ENCODE assay signal across 30 cellular contexts in genomic region chr22:29638678-29639077, GRCh38.
"Had no signal": no experiment of that assay in that cellular context is flagged by ENCODE, and none has a peak within 500 bp of the region (broad histone marks: within the 10 kb centered on the region; RNA-seq: fewer than 3 reads in every experiment).

No MANE protein-coding gene starts in this region.

- ATAC-seq: activated CD8-positive, alpha-beta T cell treated with anti-CD3 and anti-CD28 coated beads, Interleukin-2, amount 10 ng/mL, durations not matched to agents 7 days and 5 days; body of pancreas; K562 had no signal

- H3K9me3 Mint-ChIP-seq: activated CD4-positive, alpha-beta T cell treated with anti-CD3 and anti-CD28 coated beads, Interleukin-2, amount 10 ng/mL, durations not matched to agents 24 days and 14 days; activated naive CD4-positive, alpha-beta T cell treated with anti-CD3 and anti-CD28 coated beads for 36 hours; activated naive CD4-positive, alpha-beta T cell treated with anti-CD3 and anti-CD28 coated beads, Interleukin-2, amount 50 U/mL, for 72 hours; activated T-helper 2 cell treated with anti-CD3 and anti-CD28 coated beads, Interferon-gamma antibody, Interleukin-2, Interleukin-4, amounts not matched to agents 10 μg/mL and 5 μg/mL and 100 μg/mL, durations not matched to agents 14 hours and 24 hours and 36 hours had no signal

- H3K27me3 Mint-ChIP-seq: activated CD4-positive, alpha-beta T cell treated with anti-CD3 and anti-CD28 coated beads, Interleukin-2, amount 10 ng/mL, durations not matched to agents 24 days and 14 days had no signal

- DNase-seq: activated CD4-positive, alpha-beta T cell treated with anti-CD3 and anti-CD28 coated beads, Interleukin-2, amount 10 ng/mL, durations not matched to agents 24 days and 14 days; activated CD4-positive, alpha-beta T cell treated with anti-CD3 and anti-CD28 coated beads, Interleukin-2, amount 50 U/mL, for 48 hours; activated CD4-positive, CD25-positive, alpha-beta regulatory T cell; activated CD8-positive, alpha-beta memory T cell treated with anti-CD3 and anti-CD28 coated beads, Interleukin-2, amount 50 U/mL, for 48 hours; activated CD8-positive, alpha-beta T cell treated with anti-CD3 and anti-CD28 coated beads, Interleukin-2, amount 10 ng/mL, durations not matched to agents 7 days and 5 days; activated gamma-delta T cell; activated naive CD4-positive, alpha-beta T cell treated with anti-CD3 and anti-CD28 coated beads for 36 hours; activated T-cell treated with anti-CD3 and anti-CD28 coated beads, Interleukin-2, amount 50 U/mL, for 48 hours; adrenal gland; body of pancreas; cerebellar nuclear complex; Karpas-422; MG63; NCI-H1048; NCI-H1105 treated with DMSO at 0.1 percent for 48 hours; NCI-H1436; NCI-H1694; NCI-H1930; NCI-H2081 treated with DMSO at 0.1 percent for 48 hours; NCI-H226; NCI-H446 treated with DMSO at 0.1 percent for 48 hours; NCI-H69; OCI-M1; Right ventricle myocardium superior; SJCRH30; T1000; WERI-Rb-1 had no signal

- H3K4me3 Mint-ChIP-seq: activated CD4-positive, alpha-beta T cell treated with anti-CD3 and anti-CD28 coated beads, Interleukin-2, amount 10 ng/mL, durations not matched to agents 24 days and 14 days; activated CD8-positive, alpha-beta T cell treated with anti-CD3 and anti-CD28 coated beads, Interleukin-2, amount 10 ng/mL, durations not matched to agents 7 days and 5 days; activated naive CD4-positive, alpha-beta T cell treated with anti-CD3 and anti-CD28 coated beads for 36 hours had no signal

- H3K27ac Mint-ChIP-seq: activated CD4-positive, alpha-beta T cell treated with anti-CD3 and anti-CD28 coated beads, Interleukin-2, amount 10 ng/mL, durations not matched to agents 24 days and 14 days; activated CD8-positive, alpha-beta T cell treated with anti-CD3 and anti-CD28 coated beads, Interleukin-2, amount 10 ng/mL, durations not matched to agents 7 days and 5 days; activated naive CD4-positive, alpha-beta T cell treated with anti-CD3 and anti-CD28 coated beads for 36 hours had no signal
